1 cellular context compared by ENCODE assay signal in the genomic region with DNA sequence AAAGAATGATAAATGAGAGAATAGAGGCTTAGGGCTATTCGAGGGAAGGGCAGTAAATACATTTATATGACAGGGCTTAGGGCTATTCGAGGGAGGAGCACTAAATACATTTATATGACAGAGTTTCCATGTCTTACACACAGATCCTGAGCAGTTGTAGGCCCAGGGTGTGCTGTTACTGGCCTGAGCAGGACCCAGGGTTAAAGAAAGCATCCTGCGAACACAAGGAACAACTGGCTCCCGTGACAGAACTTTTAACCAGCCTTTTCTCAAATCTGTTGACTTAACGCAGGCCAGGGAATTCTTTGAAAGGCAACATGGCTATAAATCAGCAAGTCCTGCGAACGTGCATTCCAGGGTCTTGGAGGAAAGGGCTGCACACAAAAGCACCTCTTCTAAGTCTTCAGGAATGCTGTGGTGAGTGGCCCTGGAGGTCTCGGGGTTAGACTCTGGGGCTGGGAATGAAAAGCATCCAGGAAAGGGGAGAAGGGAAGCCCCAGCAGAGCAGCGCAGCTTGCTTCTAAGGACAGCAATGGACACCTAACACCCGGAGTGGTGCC.
TF ChIP-seq lines count a peak whose summit lies in the region.

No MANE protein-coding gene starts in this region.

TF ChIP-seq in H1, 55 proteins besides CTCF, POLR2A, EP300 and RAD21 (continued from another document):
- TF ChIP-seq RXRA (IDR thresholded peaks at IDR 0.05; ENCODE audit: insufficient read depth, low read depth, low read length) (no peak), PHF8 (conservative IDR thresholded peaks at IDR 0.05; ENCODE audit: low read depth, low read length) (no peak), JUN (IDR thresholded peaks at IDR 0.05; ENCODE audit: low read depth, low read length) (no peak), HDAC6 (IDR thresholded peaks at IDR 0.05; ENCODE audit: low read depth, low read length) (no peak), EZH2 (IDR thresholded peaks at IDR 0.05; ENCODE audit: low read depth, low read length, severe bottlenecking) (no peak), CBX8 (IDR thresholded peaks at IDR 0.05; ENCODE audit: borderline replicate concordance, low read depth, low read length) (no peak), TAF7 (optimal IDR thresholded peaks at IDR 0.05; ENCODE audit: borderline replicate concordance, low read depth, low read length) (no peak), GABPA (IDR thresholded peaks at IDR 0.05; ENCODE audit: borderline replicate concordance, insufficient read depth, low read length) (no peak), HDAC2 (IDR thresholded peaks at IDR 0.05; ENCODE audit: borderline replicate concordance in 1 of 2, low read depth in 2 of 2, low read length in 2 of 2) (no peak), YY1 (IDR thresholded peaks at IDR 0.05; ENCODE audit: low read depth, low read length) (no peak)
- TF ChIP-seq, protein P1, sequence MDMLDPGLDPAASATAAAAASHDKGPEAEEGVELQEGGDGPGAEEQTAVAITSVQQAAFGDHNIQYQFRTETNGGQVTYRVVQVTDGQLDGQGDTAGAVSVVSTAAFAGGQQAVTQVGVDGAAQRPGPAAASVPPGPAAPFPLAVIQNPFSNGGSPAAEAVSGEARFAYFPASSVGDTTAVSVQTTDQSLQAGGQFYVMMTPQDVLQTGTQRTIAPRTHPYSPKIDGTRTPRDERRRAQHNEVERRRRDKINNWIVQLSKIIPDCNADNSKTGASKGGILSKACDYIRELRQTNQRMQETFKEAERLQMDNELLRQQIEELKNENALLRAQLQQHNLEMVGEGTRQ (IDR thresholded peaks at IDR 0.05; ENCODE audit: low read length): no peak
